1 cellular context compared by ENCODE assay signal in genomic region chr9:116055536-116055935, GRCh38.
TF ChIP-seq lines count a peak whose summit lies in the region.

No MANE protein-coding gene starts in this region.

TF ChIP-seq in A549, 52 proteins besides CTCF, POLR2A, EP300 and RAD21 (continued from another document):
- TF ChIP-seq PBX3 (IDR thresholded peaks at IDR 0.05) (no peak), HES2 (IDR thresholded peaks at IDR 0.05) (no peak), REST (IDR thresholded peaks at IDR 0.05) (no peak), ZFP36 (IDR thresholded peaks at IDR 0.05; ENCODE audit: borderline replicate concordance, partially characterized antibody) (no peak), TP53 (CRISPR knock-in tag; IDR thresholded peaks at IDR 0.05) (no peak), CBX8 (IDR thresholded peaks at IDR 0.05) (no peak), BHLHE40 (IDR thresholded peaks at IDR 0.05; ENCODE audit: low read depth, low read length) (no peak), NFE2L2 (conservative IDR thresholded peaks at IDR 0.05; ENCODE audit: low read length) (no peak), HEYL (CRISPR knock-in tag; IDR thresholded peaks at IDR 0.05) (no peak), MYC (IDR thresholded peaks at IDR 0.05; ENCODE audit: borderline replicate concordance, low read length) (no peak), PHF8 (IDR thresholded peaks at IDR 0.05; ENCODE audit: borderline replicate concordance, low read depth) (no peak), JUN (IDR thresholded peaks at IDR 0.05) (no peak), NPAS2 (CRISPR knock-in tag; IDR thresholded peaks at IDR 0.05; ENCODE audit: borderline replicate concordance) (no peak), CBX2 (IDR thresholded peaks at IDR 0.05; ENCODE audit: borderline replicate concordance, low read depth) (no peak), HMGXB4 (CRISPR knock-in tag; IDR thresholded peaks at IDR 0.05; ENCODE audit: borderline replicate concordance) (no peak), EHF (CRISPR knock-in tag; IDR thresholded peaks at IDR 0.05) (no peak), RARB (CRISPR knock-in tag; IDR thresholded peaks at IDR 0.05) (no peak)
